In genomic region chr2:10019174-10019971, GRCh38 we compare ENCODE assay signal across 14 cellular contexts. TPM values are rescaled to one million over a fixed set of nuclear protein-coding genes. Genes with fewer than 3 reads are reported as not detected.
DNase-seq lines count a peak whose midpoint lies in the region; TF ChIP-seq lines count a peak whose summit lies in the region.
"Had no signal": no experiment of that assay in that cellular context is flagged by ENCODE, and none has a peak within 500 bp of the region (broad histone marks: within the 10 kb centered on the region; RNA-seq: fewer than 3 reads in every experiment).

No MANE protein-coding gene starts in this region.

- H3K9me3 ChIP-seq in HEK293 (ENCODE audit: control insufficient read depth, insufficient read depth, low read depth, low read length) (no peaks in the 10 kb centered on the region), spleen (peaks cover 0 to 14% (median 5%) of the 10 kb centered on the region in 8 donors), vagina (no peaks in the 10 kb centered on the region)

- no peak for TF ChIP-seq POLR2A in spleen (IDR thresholded peaks at IDR 0.05)
- no peak for TF ChIP-seq POLR2A in vagina (IDR thresholded peaks at IDR 0.05)

- 51 to 68% (median 60%) methylated on average over 21 of the region's 21 CpGs for WGBS in spleen, 5 donors

- DNase-seq in SKM-1 treated with dmso at 0.1 percent for 144 hours (lab: John Stamatoyannopoulos, UW; ENCODE audit: unreplicated experiment) (peak; percentile 39), fibroblast of villous mesenchyme (ENCODE audit: low read depth) (peak; percentile 93), spleen (peak; percentile 66), NCI-H82 (lab: John Stamatoyannopoulos, UW) (no peak), vagina (ENCODE audit: extremely low spot score in 2 of 2) (no peak), glomerular visceral epithelial cell (ENCODE audit: extremely low spot score) (no peak)
- DNase-seq in stimulated activated CD4-positive, alpha-beta T cell treated with anti-CD3 and anti-CD28 coated beads, Interleukin-1b, Interleukin-23, amount 100 ng/mL, for 48 hours, result no peak
- DNase-seq: CD4-positive, alpha-beta T cell; Karpas-422; left ventricle myocardium superior; NCI-H2029; stimulated activated naive CD4-positive, alpha-beta T cell treated with Interleukin-2 at 50 U/mL for 16 hours had no signal

- H3K4me1 ChIP-seq in HEK293 (ENCODE audit: control insufficient read depth, insufficient read depth, low read length) (no peaks in the 10 kb centered on the region), spleen (peaks cover 0 to 20% (median 11%) of the 10 kb centered on the region in 6 donors), vagina (no peaks in the 10 kb centered on the region)
- H3K4me1 ChIP-seq: sigmoid colon had no signal

- H3K27ac ChIP-seq in HEK293 (ENCODE audit: extremely low read depth, low read depth, low read length), result no peak overlapping the region
- peak overlapping the region in 4 of 8 donors; percentile 46 to 69 (median 58) for H3K27ac ChIP-seq in spleen
- H3K27ac ChIP-seq in vagina, result no peak overlapping the region
- H3K27ac ChIP-seq: sigmoid colon had no signal

- TF ChIP-seq CTCF in HEK293 (tag by site-specific recombination; IDR thresholded peaks at IDR 0.05) (no peak), fibroblast of villous mesenchyme (IDR thresholded peaks at IDR 0.05; ENCODE audit: insufficient read depth, low read depth, low read length) (no peak), spleen (IDR thresholded peaks at IDR 0.05 in 8 of 11, conservative IDR thresholded peaks at IDR 0.05 in 3 of 11) (no peak), vagina (IDR thresholded peaks at IDR 0.05) (no peak)

- POLR2A ChIA-PET in HEK293 (lab: Yijun Ruan, JAX), result interaction anchor here (1.0 kb wide), 1 partner anchor 39 kb away, joined by 3 read pairs; no protein-coding TSS in a partner anchor

- H3K27me3 ChIP-seq in spleen (replicated peaks in 1 of 7) (no peaks in the 10 kb centered on the region), vagina (no peaks in the 10 kb centered on the region)
- H3K27me3 ChIP-seq: sigmoid colon had no signal

- H3K4me3 ChIP-seq in HEK293 (ENCODE audit: low read depth, low read length) (no peak overlapping the region), fibroblast of villous mesenchyme (ENCODE audit: low read depth, low read length) (no peak overlapping the region), spleen (no peak overlapping the region), vagina (no peak overlapping the region)
- H3K4me3 ChIP-seq: sigmoid colon had no signal

- CTCF ChIA-PET in HEK293 (lab: Yijun Ruan, JAX), result interaction anchor here (0.6 to 1.0 kb wide), 2 partner anchors 223 to 547 kb away, joined by 3 read pairs; no protein-coding TSS in a partner anchor

- no peaks in the 10 kb centered on the region for H3K36me3 ChIP-seq in HEK293 (ENCODE audit: control insufficient read depth in 2 of 2, insufficient read depth in 1 of 2, low read length in 2 of 2)
- H3K36me3 ChIP-seq in spleen, result no peaks in the 10 kb centered on the region
- H3K36me3 ChIP-seq in vagina, result no peaks in the 10 kb centered on the region
- H3K36me3 ChIP-seq: sigmoid colon had no signal

- intact Hi-C loops in spleen (cut with DNase I; ENCODE audit: low total_unique reads) (no loop called here), vagina (cut with DNase I) (no loop called here)

TF ChIP-seq in HEK293, 187 proteins besides CTCF, POLR2A, EP300 and RAD21:
- TF ChIP-seq GLIS1 (tag by site-specific recombination; IDR thresholded peaks at IDR 0.05) (no peak), HOXD13 (CRISPR knock-in tag; IDR thresholded peaks at IDR 0.05; ENCODE audit: borderline replicate concordance) (peak; percentile 60; the same call in 1 of the 2 replicates)

RNA-seq across cellular contexts. Expression of gene KLF11, which starts 24.0 kb away (rescaled TPM):
- total RNA-seq in fibroblast of villous mesenchyme (6.9 and 9.7 TPM in 2 replicates), spleen (10 to 100 TPM; 18.3 to 46.1 (median 33.5) TPM), vagina (30.4 TPM)
- polyA plus RNA-seq in spleen, result 10 to 100 TPM in 1 of 3 donors, 1 to 10 TPM in 2; 5.4 to 13.3 (median 8.0) TPM

Comparison
In these comparisons a context has a peak if more than half of its experiments do, and no peak if none do; other contexts are left out.
1. DNase-seq: peak in SKM-1 treated with dmso at 0.1 percent for 144 hours (single experiment), fibroblast of villous mesenchyme (single experiment) and spleen (single experiment); none in stimulated activated CD4-positive, alpha-beta T cell treated with anti-CD3 and anti-CD28 coated beads, Interleukin-1b, Interleukin-23, amount 100 ng/mL, for 48 hours (single experiment), NCI-H82 (single experiment), vagina (0 of 2) and glomerular visceral epithelial cell (single experiment).